Comparison of ENCODE assay signal across 11 cellular contexts in the genomic region with DNA sequence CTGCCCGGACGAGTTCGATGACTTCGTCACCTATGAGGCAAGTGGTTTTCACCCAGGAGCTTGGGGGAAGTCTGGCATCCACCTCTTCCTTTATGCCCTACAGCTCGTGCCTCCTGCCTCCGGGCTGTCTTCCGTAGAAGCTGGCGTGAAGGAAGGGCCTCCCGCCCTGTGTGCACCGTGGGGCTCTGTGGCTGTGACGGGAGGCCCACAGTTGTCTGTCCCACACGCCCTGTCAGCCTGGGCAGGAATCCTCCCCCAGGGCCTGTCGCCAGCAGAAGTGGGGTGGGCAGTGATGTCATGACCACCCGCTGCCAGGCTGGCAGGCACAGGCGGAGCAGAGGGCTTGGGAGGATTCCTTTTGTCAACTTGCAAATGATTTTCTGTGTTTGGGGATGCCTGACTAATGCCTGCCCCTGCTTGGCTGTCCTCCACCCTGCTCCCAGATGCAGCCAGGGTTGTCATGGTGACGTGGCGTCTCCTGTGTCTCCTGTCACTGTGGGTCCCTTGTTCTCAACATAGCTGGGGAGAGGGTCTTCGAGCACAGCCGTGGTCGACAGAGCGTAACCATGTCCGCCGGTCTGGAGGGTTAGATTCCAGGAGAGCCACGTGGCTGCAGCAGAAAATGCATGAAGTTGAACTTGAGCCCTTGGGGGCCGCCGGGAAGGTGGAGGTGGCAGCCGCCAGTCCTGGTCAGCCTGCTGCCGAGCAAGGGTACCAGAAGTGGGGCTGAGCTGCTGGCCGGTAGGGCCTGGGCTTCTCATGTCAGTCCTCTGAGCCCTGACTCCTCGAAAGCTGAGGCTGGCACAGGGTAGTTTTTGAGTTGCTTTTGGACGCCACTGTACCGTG. TPM values are rescaled to one million over a fixed set of nuclear protein-coding genes. Genes with fewer than 3 reads are reported as not detected.
DNase-seq lines count a peak whose midpoint lies in the region; ATAC-seq lines count a peak whose summit lies in the region.
"Had no signal": no experiment of that assay in that cellular context is flagged by ENCODE, and none has a peak within 500 bp of the region (broad histone marks: within the 10 kb centered on the region; RNA-seq: fewer than 3 reads in every experiment).

No MANE protein-coding gene starts in this region.

- no peaks in the 10 kb centered on the region for H3K36me3 Mint-ChIP-seq in activated CD4-positive, alpha-beta memory T cell treated with anti-CD3 and anti-CD28 coated beads, Interleukin-2, amount 10 ng/mL, durations not matched to agents 7 days and 5 days (ENCODE audit: low read depth)

- H3K27ac ChIP-seq in angular gyrus (ENCODE audit: low read depth, low read length) (peak overlapping the region; percentile 89), right cardiac atrium (ENCODE audit: low read length) (no peak overlapping the region)

- POLR2A ChIA-PET in activated CD4-positive, alpha-beta memory T cell treated with anti-CD3 and anti-CD28 coated beads, Interleukin-2, amount 10 ng/mL, durations not matched to agents 7 days and 5 days (lab: Charles Lee) = no interaction called here

- H3K4me1 ChIP-seq in right cardiac atrium (ENCODE audit: control insufficient read depth, insufficient read depth, low read length) = peaks cover 2% of the 10 kb centered on the region

- intact Hi-C loops in right cardiac atrium (cut with DNase I) = no loop called here

- no peaks in the 10 kb centered on the region for H3K9me3 Mint-ChIP-seq in activated CD4-positive, alpha-beta memory T cell treated with anti-CD3 and anti-CD28 coated beads, Interleukin-2, amount 10 ng/mL, durations not matched to agents 7 days and 5 days
- H3K9me3 Mint-ChIP-seq: activated T-helper 1 cell treated with anti-CD3 and anti-CD28 coated beads, Interleukin-12 subunit alpha, Interleukin-12 subunit beta, Interleukin-2, Interleukin-4 antibody, amounts not matched to agents 30 ng/mL and 10 ng/mL and 1 ng/mL, durations not matched to agents 14 hours and 24 hours and 36 hours; T-helper 1 cell treated with Interleukin-12 subunit alpha and Interleukin-12 subunit beta and Interleukin-4 antibody, amounts not matched to agents 30 μg/mL and 1 μg/mL, for 36 hours had no signal

- H3K4me1 Mint-ChIP-seq in activated CD4-positive, alpha-beta memory T cell treated with anti-CD3 and anti-CD28 coated beads, Interleukin-2, amount 10 ng/mL, durations not matched to agents 7 days and 5 days = no peaks in the 10 kb centered on the region

- DNase-seq in GM04503 (ENCODE audit: low read depth) (peak; percentile 67), right cardiac atrium (peak; percentile 50 to 80 (median 69)), renal cortical epithelial cell (ENCODE audit: low read depth) (peak; percentile 51)
- no peak for DNase-seq in central memory CD4-positive, alpha-beta T cell
- no peak for DNase-seq in activated CD4-positive, alpha-beta memory T cell treated with anti-CD3 and anti-CD28 coated beads, Interleukin-2, amount 10 ng/mL, durations not matched to agents 7 days and 5 days
- DNase-seq: NCI-H2107 had no signal

- CTCF ChIA-PET in activated CD4-positive, alpha-beta memory T cell treated with anti-CD3 and anti-CD28 coated beads, Interleukin-2, amount 10 ng/mL, durations not matched to agents 7 days and 5 days (lab: Charles Lee) = interaction anchor here (1.0 kb wide), 1 partner anchor 8 kb away, joined by 3 read pairs; no protein-coding TSS in a partner anchor

- no peak overlapping the region for H3K4me3 ChIP-seq in right cardiac atrium (ENCODE audit: low read length)

- no peak overlapping the region for H3K27ac Mint-ChIP-seq in activated CD4-positive, alpha-beta memory T cell treated with anti-CD3 and anti-CD28 coated beads, Interleukin-2, amount 10 ng/mL, durations not matched to agents 7 days and 5 days
- H3K27ac Mint-ChIP-seq: activated T-helper 1 cell treated with anti-CD3 and anti-CD28 coated beads, Interleukin-12 subunit alpha, Interleukin-12 subunit beta, Interleukin-2, Interleukin-4 antibody, amounts not matched to agents 30 ng/mL and 10 ng/mL and 1 ng/mL, durations not matched to agents 14 hours and 24 hours and 36 hours; T-helper 1 cell treated with Interleukin-12 subunit alpha and Interleukin-12 subunit beta and Interleukin-4 antibody, amounts not matched to agents 30 μg/mL and 1 μg/mL, for 36 hours had no signal

- no peaks in the 10 kb centered on the region for H3K27me3 ChIP-seq in right cardiac atrium (ENCODE audit: control insufficient read depth, insufficient read depth)

- WGBS in right cardiac atrium = 65% methylated on average over 32 of the region's 32 CpGs

- ATAC-seq in right cardiac atrium = peak; percentile 68 to 80
- ATAC-seq in HG03175 (IDR thresholded peaks at IDR 0.05; ENCODE audit: unreplicated experiment) = no peak
- no peak for ATAC-seq in GM21515 (IDR thresholded peaks at IDR 0.05; ENCODE audit: unreplicated experiment)

- no peaks in the 10 kb centered on the region for H3K9me3 ChIP-seq in right cardiac atrium (ENCODE audit: control insufficient read depth, low read length)

- no peaks in the 10 kb centered on the region for H3K27me3 Mint-ChIP-seq in activated CD4-positive, alpha-beta memory T cell treated with anti-CD3 and anti-CD28 coated beads, Interleukin-2, amount 10 ng/mL, durations not matched to agents 7 days and 5 days

- no peak overlapping the region for H3K4me3 Mint-ChIP-seq in activated CD4-positive, alpha-beta memory T cell treated with anti-CD3 and anti-CD28 coated beads, Interleukin-2, amount 10 ng/mL, durations not matched to agents 7 days and 5 days
- H3K4me3 Mint-ChIP-seq: activated T-helper 1 cell treated with anti-CD3 and anti-CD28 coated beads, Interleukin-12 subunit alpha, Interleukin-12 subunit beta, Interleukin-2, Interleukin-4 antibody, amounts not matched to agents 30 ng/mL and 10 ng/mL and 1 ng/mL, durations not matched to agents 14 hours and 24 hours and 36 hours; T-helper 1 cell treated with Interleukin-12 subunit alpha and Interleukin-12 subunit beta and Interleukin-4 antibody, amounts not matched to agents 30 μg/mL and 1 μg/mL, for 36 hours had no signal

RNA-seq across cellular contexts. Expression of gene RAB11FIP3, which starts 46.1 kb away (rescaled TPM):
- total RNA-seq in right cardiac atrium = 10 to 100 TPM; 32.2 to 44.6 (median 38.4) TPM
- 25.1 TPM for polyA plus RNA-seq in right cardiac atrium
- total RNA-seq in renal cortical epithelial cell = 20.5 and 72.5 TPM in 2 replicates
- total RNA-seq in activated CD4-positive, alpha-beta memory T cell treated with anti-CD3 and anti-CD28 coated beads, Interleukin-2, amount 10 ng/mL, durations not matched to agents 7 days and 5 days = 10 to 100 TPM; 21.2 to 25.4 TPM

RNA-seq across cellular contexts. Expression of gene CAPN15, which starts 55.9 kb away (rescaled TPM):
- total RNA-seq in right cardiac atrium (10 to 100 TPM; 15.4 to 22.1 (median 19.6) TPM), renal cortical epithelial cell (41.7 and 82.0 TPM in 2 replicates)
- 16.9 TPM for polyA plus RNA-seq in right cardiac atrium
- 10 to 100 TPM; 91.7 to 93.4 TPM for total RNA-seq in activated CD4-positive, alpha-beta memory T cell treated with anti-CD3 and anti-CD28 coated beads, Interleukin-2, amount 10 ng/mL, durations not matched to agents 7 days and 5 days

Comparison
In these comparisons a context has a peak if more than half of its experiments do, and no peak if none do; other contexts are left out.
1. DNase-seq: peak in GM04503 (single experiment), right cardiac atrium (3 of 3) and renal cortical epithelial cell (single experiment); none in central memory CD4-positive, alpha-beta T cell (single experiment) and activated CD4-positive, alpha-beta memory T cell treated with anti-CD3 and anti-CD28 coated beads, Interleukin-2, amount 10 ng/mL, durations not matched to agents 7 days and 5 days (single experiment).
2. ATAC-seq: peak in right cardiac atrium (2 of 2); none in HG03175 (single experiment) and GM21515 (single experiment).